In genomic region chr14:72782817-72783216, GRCh38 we compare ENCODE assay signal across 25 cellular contexts.
"Had no signal": no experiment of that assay in that cellular context is flagged by ENCODE, and none has a peak within 500 bp of the region (broad histone marks: within the 10 kb centered on the region; RNA-seq: fewer than 3 reads in every experiment).

No MANE protein-coding gene starts in this region.

- H3K9me3 Mint-ChIP-seq: activated T-cell treated with anti-CD3 and anti-CD28 coated beads, Interleukin-2, amount 50 U/mL, for 4 hours; nephron; stimulated activated effector memory CD8-positive, alpha-beta T cell treated with anti-CD3 and anti-CD28 coated beads, Interleukin-12 subunit alpha, Interleukin-12 subunit beta, amount 100 ng/mL, for 72 hours; stimulated activated naive CD8-positive, alpha-beta T cell treated with anti-CD3 and anti-CD28 coated beads, Interleukin-15, Interleukin-2, amounts not matched to agents 100 ng/mL and 50 ng/mL, for 24 hours had no signal

- DNase-seq: activated CD4-positive, alpha-beta T cell treated with anti-CD3 and anti-CD28 coated beads for 48 hours; activated CD4-positive, alpha-beta T cell treated with anti-CD3 and anti-CD28 coated beads, Interleukin-2, amount 50 U/mL, for 48 hours; activated T-cell treated with anti-CD3 and anti-CD28 coated beads, Interleukin-2, amount 50 U/mL, for 4 hours; anterior cingulate cortex; body of pancreas; effector memory CD4-positive, alpha-beta T cell; hypothalamus; immature natural killer cell; kidney; SK-N-SH; stimulated activated CD4-positive, alpha-beta T cell treated with anti-CD3 and anti-CD28 coated beads, Interleukin-4, amount 100 ng/mL, for 24 hours; SW 1271; T-helper 9 cell; trophoblast cell; uterus had no signal

- H3K9ac ChIP-seq: SK-N-SH had no signal

- H3K4me3 Mint-ChIP-seq: activated T-cell treated with anti-CD3 and anti-CD28 coated beads, Interleukin-2, amount 50 U/mL, for 4 hours; immature natural killer cell; nephron; stimulated activated effector memory CD8-positive, alpha-beta T cell treated with anti-CD3 and anti-CD28 coated beads, Interleukin-12 subunit alpha, Interleukin-12 subunit beta, amount 100 ng/mL, for 72 hours; stimulated activated naive CD8-positive, alpha-beta T cell treated with anti-CD3 and anti-CD28 coated beads, Interleukin-15, Interleukin-2, amounts not matched to agents 100 ng/mL and 50 ng/mL, for 24 hours; T-helper 1 cell treated with Interleukin-12 subunit alpha and Interleukin-12 subunit beta and Interleukin-4 antibody, amounts not matched to agents 30 μg/mL and 1 μg/mL, for 36 hours had no signal

- H3K36me3 Mint-ChIP-seq: stimulated activated effector memory CD8-positive, alpha-beta T cell treated with anti-CD3 and anti-CD28 coated beads, Interleukin-12 subunit alpha, Interleukin-12 subunit beta, amount 100 ng/mL, for 72 hours had no signal

- H3K4me1 Mint-ChIP-seq: stimulated activated effector memory CD8-positive, alpha-beta T cell treated with anti-CD3 and anti-CD28 coated beads, Interleukin-12 subunit alpha, Interleukin-12 subunit beta, amount 100 ng/mL, for 72 hours had no signal

- ATAC-seq: activated naive CD4-positive, alpha-beta T cell treated with anti-CD3 and anti-CD28 coated beads, Interleukin-2, amount 50 U/mL, for 72 hours; activated T-cell treated with anti-CD3 and anti-CD28 coated beads, Interleukin-2, amount 50 U/mL, for 4 hours; body of pancreas; sciatic nerve; stimulated activated effector memory CD8-positive, alpha-beta T cell treated with anti-CD3 and anti-CD28 coated beads, Interleukin-12 subunit alpha, Interleukin-12 subunit beta, amount 100 ng/mL, for 72 hours had no signal

- H3K27me3 ChIP-seq: body of pancreas, uterus had no signal

- H3K9me3 ChIP-seq: body of pancreas, SK-N-SH, thoracic aorta, uterus had no signal

- H3K27ac Mint-ChIP-seq: activated naive CD4-positive, alpha-beta T cell treated with anti-CD3 and anti-CD28 coated beads, Interleukin-2, amount 50 U/mL, for 72 hours; activated T-helper 2 cell treated with anti-CD3 and anti-CD28 coated beads, Interferon-gamma antibody, Interleukin-2, Interleukin-4, amounts not matched to agents 10 μg/mL and 5 μg/mL and 100 μg/mL, durations not matched to agents 14 hours and 24 hours and 36 hours; immature natural killer cell; stimulated activated effector memory CD8-positive, alpha-beta T cell treated with anti-CD3 and anti-CD28 coated beads, Interleukin-12 subunit alpha, Interleukin-12 subunit beta, amount 100 ng/mL, for 72 hours; stimulated activated naive CD8-positive, alpha-beta T cell treated with anti-CD3 and anti-CD28 coated beads, Interleukin-15, Interleukin-2, amounts not matched to agents 100 ng/mL and 50 ng/mL, for 24 hours; T-helper 1 cell treated with Interleukin-12 subunit alpha and Interleukin-12 subunit beta and Interleukin-4 antibody, amounts not matched to agents 30 μg/mL and 1 μg/mL, for 36 hours had no signal

- H3K4me1 ChIP-seq: body of pancreas, uterus had no signal

- H3K4me3 ChIP-seq: body of pancreas, skin epidermis, thoracic aorta, uterus had no signal

- H3K27me3 Mint-ChIP-seq: stimulated activated naive CD8-positive, alpha-beta T cell treated with anti-CD3 and anti-CD28 coated beads, Interleukin-15, Interleukin-2, amounts not matched to agents 100 ng/mL and 50 ng/mL, for 24 hours had no signal

- H3K36me3 ChIP-seq: thoracic aorta, uterus had no signal

- H3K27ac ChIP-seq: body of pancreas, skin epidermis, thoracic aorta, uterus, VCaP had no signal
